In genomic region chr4:10554694-10555093, GRCh38 we compare ENCODE assay signal across 8 cellular contexts.
DNase-seq lines count a peak whose midpoint lies in the region; ATAC-seq lines count a peak whose summit lies in the region.

No MANE protein-coding gene starts in this region.

- DNase-seq in activated T-cell treated with anti-CD3 and anti-CD28 coated beads for 24 hours (ENCODE audit: low read depth), result peak; percentile 16
- no peak for DNase-seq in activated T-cell treated with anti-CD3 and anti-CD28 coated beads, Interleukin-2, amount 50 U/mL, for 24 hours
- peak; percentile 56 for DNase-seq in NCI-H1694 treated with DMSO at 0.1 percent for 48 hours (lab: John Stamatoyannopoulos, UW)
- peak; percentile 30 for DNase-seq in T1000 (lab: John Stamatoyannopoulos, UW)
- peak; percentile 88 for DNase-seq in cerebellar cortex (ENCODE audit: low spot score)
- peak; percentile 51 for DNase-seq in kidney tubule cell (ENCODE audit: low spot score)
- DNase-seq in stimulated activated CD8-positive, alpha-beta memory T cell treated with anti-CD3 and anti-CD28 coated beads, Interleukin-12 subunit alpha, Interleukin-12 subunit beta, amount 100 ng/mL, for 1 hour (ENCODE audit: low read depth), result peak; percentile 12

- no peak overlapping the region for H3K27ac Mint-ChIP-seq in activated T-cell treated with anti-CD3 and anti-CD28 coated beads, Interleukin-2, amount 50 U/mL, for 24 hours

- H3K4me1 Mint-ChIP-seq in activated T-cell treated with anti-CD3 and anti-CD28 coated beads, Interleukin-2, amount 50 U/mL, for 24 hours (ENCODE audit: low read depth), result peaks cover 4% of the 10 kb centered on the region

- no peak overlapping the region for H3K4me3 Mint-ChIP-seq in activated T-cell treated with anti-CD3 and anti-CD28 coated beads, Interleukin-2, amount 50 U/mL, for 24 hours

- H3K36me3 Mint-ChIP-seq in activated T-cell treated with anti-CD3 and anti-CD28 coated beads, Interleukin-2, amount 50 U/mL, for 24 hours (ENCODE audit: low read depth), result no peaks in the 10 kb centered on the region

- H3K27me3 Mint-ChIP-seq in activated T-cell treated with anti-CD3 and anti-CD28 coated beads, Interleukin-2, amount 50 U/mL, for 24 hours, result peaks cover 35% of the 10 kb centered on the region

- no peaks in the 10 kb centered on the region for H3K9me3 Mint-ChIP-seq in activated T-cell treated with anti-CD3 and anti-CD28 coated beads, Interleukin-2, amount 50 U/mL, for 24 hours

- peak; percentile 74 for ATAC-seq in HG02763 (IDR thresholded peaks at IDR 0.05; ENCODE audit: unreplicated experiment)
